In genomic region chr6:37624606-37625574, GRCh38 we compare ENCODE assay signal across 8 cellular contexts.
DNase-seq lines count a peak whose midpoint lies in the region; ATAC-seq, FAIRE-seq and TF ChIP-seq lines count a peak whose summit lies in the region.

No MANE protein-coding gene starts in this region.

- H3K4me1 ChIP-seq in ACC112 (ENCODE audit: control insufficient read depth, insufficient read depth, low read length, unreplicated experiment) (peaks cover 28% of the 10 kb centered on the region), gastroesophageal sphincter (peaks cover 0 to 10% (median 7%) of the 10 kb centered on the region in 3 donors)

- no peak for TF ChIP-seq CTCF in VCaP (conservative IDR thresholded peaks at IDR 0.05)
- no peak for TF ChIP-seq CTCF in gastroesophageal sphincter (IDR thresholded peaks at IDR 0.05)

- peaks cover 7 to 13% of the 10 kb centered on the region in 2 donors for H3K4me1 Mint-ChIP-seq in immature natural killer cell

- H3K36me3 Mint-ChIP-seq in immature natural killer cell = no peaks in the 10 kb centered on the region

- peaks cover 11% of the 10 kb centered on the region for H3K27me3 ChIP-seq in ACC112 (ENCODE audit: insufficient read depth, low read length)
- peaks cover 72% of the 10 kb centered on the region for H3K27me3 ChIP-seq in gastroesophageal sphincter

- H3K9me3 Mint-ChIP-seq in immature natural killer cell = no peaks in the 10 kb centered on the region

- H2AFZ ChIP-seq in ACC112 (ENCODE audit: low read length, unreplicated experiment) = peak overlapping the region; percentile 35

- H3K4me3 Mint-ChIP-seq in immature natural killer cell = no peak overlapping the region

- TF ChIP-seq POLR2A in H54 (IDR thresholded peaks at IDR 0.05; ENCODE audit: low read depth, low read length) = no peak
- no peak for TF ChIP-seq POLR2A in gastroesophageal sphincter (IDR thresholded peaks at IDR 0.05)

- no peaks in the 10 kb centered on the region for H3K9me3 ChIP-seq in gastroesophageal sphincter

- 5 to 13% methylated on average over 6 to 9 of the region's 36 CpGs for WGBS in gastroesophageal sphincter (ENCODE audit: low coverage in 1 of 2), 2 donors

- H3K27me3 Mint-ChIP-seq in immature natural killer cell (ENCODE audit: low read depth in 3 of 3) = peaks cover 4 to 9% (median 6%) of the 10 kb centered on the region in 3 donors

- no peak for FAIRE-seq in H54 (lab: Jason Lieb, UNC)

- no peaks in the 10 kb centered on the region for H3K79me2 ChIP-seq in ACC112 (ENCODE audit: control insufficient read depth, insufficient read depth, low read length, unreplicated experiment)

- H3K4me3 ChIP-seq in ACC112 (ENCODE audit: low read depth, low read length) (peak overlapping the region; percentile 38), gastroesophageal sphincter (peak overlapping the region in 1 of 2 donors; percentile 36)

- DNase-seq in H54 (ENCODE audit: insufficient read length, low spot score) = peak; percentile 58
- peak; percentile 40 for DNase-seq in stimulated activated CD8-positive, alpha-beta memory T cell treated with anti-CD3 and anti-CD28 coated beads, Interleukin-4, amount 100 ng/mL, for 48 hours
- DNase-seq in immature natural killer cell = no peak

- no peaks in the 10 kb centered on the region for H3K36me3 ChIP-seq in ACC112 (ENCODE audit: insufficient read depth, low read length)
- H3K36me3 ChIP-seq in gastroesophageal sphincter = no peaks in the 10 kb centered on the region

- ATAC-seq in gastroesophageal sphincter (peak; percentile 56), GM19463 (IDR thresholded peaks at IDR 0.05; ENCODE audit: unreplicated experiment) (no peak), GM18873 (IDR thresholded peaks at IDR 0.05; ENCODE audit: low FRiP score, unreplicated experiment) (no peak)

- H3K27ac Mint-ChIP-seq in immature natural killer cell = no peak overlapping the region

- H3K27ac ChIP-seq in ACC112 (ENCODE audit: low read depth, low read length) (no peak overlapping the region), VCaP (peak overlapping the region; percentile 41; the same call in 1 of the 2 replicates), gastroesophageal sphincter (no peak overlapping the region)

- TF ChIP-seq EP300 in gastroesophageal sphincter (IDR thresholded peaks at IDR 0.05) = no peak

Comparison
In these comparisons a context has a peak if more than half of its experiments do, and no peak if none do; other contexts are left out.
1. DNase-seq: peak in H54 (single experiment) and stimulated activated CD8-positive, alpha-beta memory T cell treated with anti-CD3 and anti-CD28 coated beads, Interleukin-4, amount 100 ng/mL, for 48 hours (single experiment); none in immature natural killer cell (0 of 3).